9 cellular contexts compared by ENCODE assay signal in the genomic region with DNA sequence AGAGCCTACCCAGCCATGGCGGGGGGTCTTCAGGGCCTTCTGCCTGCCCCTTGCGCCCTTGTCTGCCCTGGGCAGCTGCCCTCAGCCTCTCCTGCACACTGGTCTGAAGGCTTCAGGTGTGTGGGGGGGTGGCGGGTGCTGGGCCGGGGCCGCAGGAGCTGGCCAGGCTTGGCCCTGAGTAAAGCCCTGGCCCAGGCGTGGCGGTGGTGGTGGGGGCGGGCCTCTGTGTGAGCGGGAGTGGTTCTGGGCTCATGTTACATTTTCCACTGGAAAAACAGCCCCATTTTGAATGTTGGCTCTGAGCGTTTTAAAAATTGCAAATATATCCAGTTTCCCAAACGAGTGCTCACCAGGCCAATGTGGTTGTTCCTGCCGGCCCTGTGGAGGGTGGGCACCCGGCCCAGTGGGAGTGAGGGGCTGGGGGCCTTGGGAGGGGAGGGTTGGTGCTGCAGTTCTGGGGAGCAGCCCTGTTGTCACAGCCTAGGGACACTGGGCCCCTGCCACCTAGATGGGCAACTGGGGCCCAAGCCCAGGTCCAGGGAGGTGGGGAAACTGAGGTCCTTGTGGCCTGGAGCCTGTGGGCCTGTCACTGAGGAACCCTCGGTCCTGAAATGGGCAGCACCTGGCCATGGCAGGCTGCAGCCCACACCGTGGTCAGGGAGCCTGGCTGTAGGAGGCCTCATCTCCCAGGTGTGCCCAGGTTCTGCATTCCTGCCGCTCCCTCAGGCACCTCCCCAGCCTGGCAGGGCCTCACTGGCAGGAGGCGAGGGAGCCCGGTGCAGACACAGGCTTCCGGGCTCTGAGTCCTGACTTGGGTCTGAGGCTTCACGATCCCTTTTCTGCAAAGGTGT. TPM values are rescaled to one million over a fixed set of nuclear protein-coding genes. Genes with fewer than 3 reads are reported as not detected.
DNase-seq lines count a peak whose midpoint lies in the region; ATAC-seq, FAIRE-seq and TF ChIP-seq lines count a peak whose summit lies in the region.
"Had no signal": no experiment of that assay in that cellular context is flagged by ENCODE, and none has a peak within 500 bp of the region (broad histone marks: within the 10 kb centered on the region; RNA-seq: fewer than 3 reads in every experiment).

No MANE protein-coding gene starts in this region.

- H3K9me1 ChIP-seq in keratinocyte (ENCODE audit: control insufficient read depth, extremely low read depth, insufficient read depth, low read length) = no peaks in the 10 kb centered on the region

- in situ Hi-C loops in transverse colon (cut with MboI; ENCODE audit: low pct_ligation_motif_present in 1 of 4, low pct_unique_long_range_greater_than_20kb in 1 of 4, low sequenced_read_pairs in 3 of 4) = no loop called here

- peak; percentile 17 for DNase-seq in LNCaP clone FGC (ENCODE audit: low read depth)
- no peak for DNase-seq in keratinocyte (ENCODE audit: low read depth, low spot score)
- DNase-seq in transverse colon = peak; percentile 44
- no peak for DNase-seq in germinal center (ENCODE audit: low spot score)

- peaks cover 3% of the 10 kb centered on the region for H3K27me3 Mint-ChIP-seq in brain

- H3K79me2 ChIP-seq in keratinocyte (ENCODE audit: control insufficient read depth, insufficient read depth, low read length) = no peaks in the 10 kb centered on the region

- H3K36me3 ChIP-seq in keratinocyte (ENCODE audit: control insufficient read depth in 2 of 2, extremely low read depth in 1 of 2, insufficient read depth in 2 of 2, low read length in 2 of 2) = no peaks in the 10 kb centered on the region
- no peaks in the 10 kb centered on the region for H3K36me3 ChIP-seq in transverse colon

- TF ChIP-seq CTCF in LNCaP clone FGC (IDR thresholded peaks at IDR 0.05; ENCODE audit: control insufficient read depth, extremely low read depth, insufficient read depth) (no peak), brain (conservative IDR thresholded peaks at IDR 0.05) (no peak), keratinocyte (optimal IDR thresholded peaks at IDR 0.05 in 1 of 3, IDR thresholded peaks at IDR 0.05 in 1 of 3, conservative IDR thresholded peaks at IDR 0.05 in 1 of 3; ENCODE audit: extremely low read depth in 1 of 3, insufficient read depth in 2 of 3, low read length in 3 of 3) (no peak), transverse colon (IDR thresholded peaks at IDR 0.05) (no peak)

- no peak overlapping the region for H3K4me2 ChIP-seq in keratinocyte (ENCODE audit: control insufficient read depth, extremely low read depth, insufficient read depth, low read depth, low read length)

- peak overlapping the region; percentile 52 to 86 (median 83) for H3K27ac Mint-ChIP-seq in brain

- H3K27ac ChIP-seq in keratinocyte (ENCODE audit: control insufficient read depth, insufficient read depth, low read length) = no peak overlapping the region
- H3K27ac ChIP-seq in transverse colon = no peak overlapping the region
- H3K27ac ChIP-seq: SK-N-MC had no signal

- H4K20me1 ChIP-seq in keratinocyte (ENCODE audit: control insufficient read depth, extremely low read depth, insufficient read depth, low read length) = no peaks in the 10 kb centered on the region

- H2AFZ ChIP-seq in keratinocyte (ENCODE audit: control insufficient read depth, low read length) = peak overlapping the region; percentile 28

- H3K4me3 ChIP-seq in LNCaP clone FGC (ENCODE audit: low read depth, low read length) (no peak overlapping the region), keratinocyte (ENCODE audit: control insufficient read depth in 2 of 3, extremely low read depth in 1 of 3, insufficient read depth in 2 of 3, low read depth in 1 of 3, low read length in 3 of 3) (no peak overlapping the region), transverse colon (no peak overlapping the region)
- H3K4me3 ChIP-seq: lung, SK-N-MC had no signal

- H3K4me1 ChIP-seq in keratinocyte (ENCODE audit: control insufficient read depth, extremely low read depth, insufficient read depth, low read length) (peaks cover 32% of the 10 kb centered on the region), transverse colon (peaks cover 0 to 44% (median 25%) of the 10 kb centered on the region in 4 donors)

- 47% methylated on average over 12 of the region's 20 CpGs; no CpG with 5 or more reads in 1 of the 2 donors for WGBS in transverse colon (ENCODE audit: low coverage in 1 of 2), 2 donors

- H3K36me3 Mint-ChIP-seq in brain = no peaks in the 10 kb centered on the region

- no peak for FAIRE-seq in keratinocyte (lab: Jason Lieb, UNC)

- TF ChIP-seq POLR2A in transverse colon (IDR thresholded peaks at IDR 0.05) = no peak

- dilution Hi-C loops in keratinocyte (cut with MboI; ENCODE audit: extremely low pct_ligation_motif_present, low sequenced_read_pairs) = no loop called here

- no peak for TF ChIP-seq EP300 in transverse colon (IDR thresholded peaks at IDR 0.05; ENCODE audit: low read depth)

- peaks cover 0 to 3% (median 0%) of the 10 kb centered on the region in 5 experiments for H3K9me3 Mint-ChIP-seq in brain

- ATAC-seq in GM21381 (IDR thresholded peaks at IDR 0.05; ENCODE audit: unreplicated experiment) (no peak), HG02642 (IDR thresholded peaks at IDR 0.05; ENCODE audit: poor library complexity, unreplicated experiment) (no peak)

- peaks cover 33% of the 10 kb centered on the region for H3K4me1 Mint-ChIP-seq in brain

- H3K4me3 Mint-ChIP-seq in brain = peak overlapping the region in 1 of 5 experiments; percentile 57

- H3K27me3 ChIP-seq in keratinocyte (ENCODE audit: control insufficient read depth, extremely low read depth, insufficient read depth, low read length) = peaks cover 8% of the 10 kb centered on the region
- peaks cover 30% of the 10 kb centered on the region for H3K27me3 ChIP-seq in transverse colon

- intact Hi-C loops in transverse colon (cut with DNase I; ENCODE audit: low total_unique reads) = no loop called here

- H3K9ac ChIP-seq in keratinocyte (ENCODE audit: control insufficient read depth, extremely low read depth, insufficient read depth, low read length) = no peak overlapping the region

- no peaks in the 10 kb centered on the region for H3K9me3 ChIP-seq in keratinocyte (ENCODE audit: control insufficient read depth, low read depth, low read length)
- no peaks in the 10 kb centered on the region for H3K9me3 ChIP-seq in transverse colon

RNA-seq across cellular contexts. Expression of gene FGFRL1, which starts 28.3 kb away (rescaled TPM):
- polyA plus RNA-seq in brain (ENCODE audit: insufficient read depth, low read depth, low replicate concordance) (14.7 TPM), keratinocyte (2.8 to 8.1 TPM (median 4.9 TPM) in 3 replicates)
- polyA plus RNA-seq in keratinocyte (2011; ENCODE audit: low read depth) = 1.9 TPM
- 8.3 and 9.7 TPM in 2 replicates for polyA plus RNA-seq in keratinocyte (2011; cell fraction: cytosol; rRNA removed)
- 13.6 and 16.4 TPM in 2 replicates for polyA plus RNA-seq in keratinocyte (2011; cell fraction: nucleus; rRNA removed)
- polyA plus RNA-seq in keratinocyte (2012; ENCODE audit: low replicate concordance) = 4.2 and 8.0 TPM in 2 replicates
- polyA minus RNA-seq in keratinocyte = 28.4 to 43.9 TPM (median 33.5 TPM) in 3 replicates
- polyA minus RNA-seq in keratinocyte (2011; cell fraction: cytosol; rRNA and poly(A)+ RNA removed) = 11.7 TPM
- 7.8 and 10.3 TPM in 2 replicates for polyA minus RNA-seq in keratinocyte (2011; cell fraction: nucleus; rRNA and poly(A)+ RNA removed)
- total RNA-seq in transverse colon = 10 to 100 TPM; 11.7 to 15.9 (median 14.2) TPM

RNA-seq across cellular contexts. Expression of gene SLC26A1, which starts 46.5 kb away (rescaled TPM):
- polyA plus RNA-seq in brain (ENCODE audit: insufficient read depth, low read depth, low replicate concordance) (not detected), keratinocyte (not detected in 3 replicates)
- not detected for polyA plus RNA-seq in keratinocyte (2011; ENCODE audit: low read depth)
- polyA plus RNA-seq in keratinocyte (2011; cell fraction: cytosol; rRNA removed) = not detected in 2 replicates
- not detected in 2 replicates for polyA plus RNA-seq in keratinocyte (2011; cell fraction: nucleus; rRNA removed)
- 0.18 and 0.69 TPM in 2 replicates for polyA plus RNA-seq in keratinocyte (2012; ENCODE audit: low replicate concordance)
- not detected in 3 replicates for polyA minus RNA-seq in keratinocyte
- polyA minus RNA-seq in keratinocyte (2011; cell fraction: cytosol; rRNA and poly(A)+ RNA removed) = not detected
- not detected in 2 replicates for polyA minus RNA-seq in keratinocyte (2011; cell fraction: nucleus; rRNA and poly(A)+ RNA removed)
- total RNA-seq in transverse colon = 1 to 10 TPM; 1.7 to 4.1 (median 2.8) TPM

RNA-seq across cellular contexts. Expression of gene IDUA, which starts 52.9 kb away (rescaled TPM):
- polyA plus RNA-seq in brain (ENCODE audit: insufficient read depth, low read depth, low replicate concordance) (3.6 TPM), keratinocyte (0.74 to 3.9 TPM (median 1.2 TPM) in 3 replicates)
- 5.5 TPM for polyA plus RNA-seq in keratinocyte (2011; ENCODE audit: low read depth)
- 0.22 and 1.1 TPM in 2 replicates for polyA plus RNA-seq in keratinocyte (2011; cell fraction: cytosol; rRNA removed)
- polyA plus RNA-seq in keratinocyte (2011; cell fraction: nucleus; rRNA removed) = 14.6 and 27.2 TPM in 2 replicates
- polyA plus RNA-seq in keratinocyte (2012; ENCODE audit: low replicate concordance) = 1.7 and 6.6 TPM in 2 replicates
- polyA minus RNA-seq in keratinocyte = 0.85 to 2.4 TPM (median 1.4 TPM) in 3 replicates
- 3.5 TPM for polyA minus RNA-seq in keratinocyte (2011; cell fraction: cytosol; rRNA and poly(A)+ RNA removed)
- 5.4 and 8.7 TPM in 2 replicates for polyA minus RNA-seq in keratinocyte (2011; cell fraction: nucleus; rRNA and poly(A)+ RNA removed)
- total RNA-seq in transverse colon = 10 to 100 TPM; 25.9 to 78.6 (median 40.4) TPM

Comparison
In these comparisons a context has a peak if more than half of its experiments do, and no peak if none do; other contexts are left out.
1. DNase-seq: peak in LNCaP clone FGC (single experiment) and transverse colon (single experiment); none in keratinocyte (single experiment) and germinal center (single experiment).